Comparison of ENCODE assay signal across 9 cellular contexts in genomic region chr7:30136743-30137485, GRCh38. TPM values are rescaled to one million over a fixed set of nuclear protein-coding genes. Genes with fewer than 3 reads are reported as not detected.
DNase-seq lines count a peak whose midpoint lies in the region; ATAC-seq and TF ChIP-seq lines count a peak whose summit lies in the region.
"Had no signal": no experiment of that assay in that cellular context is flagged by ENCODE, and none has a peak within 500 bp of the region (broad histone marks: within the 10 kb centered on the region; RNA-seq: fewer than 3 reads in every experiment).

No MANE protein-coding gene starts in this region.

- H3K9me3 ChIP-seq in mammary epithelial cell (replicated peaks; ENCODE audit: insufficient read depth, low read length) = no peaks in the 10 kb centered on the region
- no peaks in the 10 kb centered on the region for H3K9me3 ChIP-seq in mesodermal cell (ENCODE audit: control insufficient read depth, low read length)

- DNase-seq in activated naive CD8-positive, alpha-beta T cell treated with anti-CD3 and anti-CD28 coated beads for 36 hours = no peak
- DNase-seq in mammary epithelial cell (no peak), type B pancreatic cell (ENCODE audit: extremely low spot score, unreplicated experiment) (no peak), occipital lobe (lab: John Stamatoyannopoulos, UW) (no peak), D341Med (ENCODE audit: low spot score) (no peak)
- DNase-seq: COR-L47 had no signal

- CTCF ChIA-PET in mammary epithelial cell (lab: Charles Lee; ENCODE audit: low non-redundant PET) = no interaction called here

- TF ChIP-seq CTCF in mammary epithelial cell (conservative IDR thresholded peaks at IDR 0.05 in 1 of 2, IDR thresholded peaks at IDR 0.05 in 1 of 2; ENCODE audit: extremely low read depth in 1 of 2, insufficient read depth in 1 of 2, low read depth in 1 of 2, low read length in 2 of 2) (no peak), type B pancreatic cell (conservative IDR thresholded peaks at IDR 0.05) (no peak)

- H2AFZ ChIP-seq in mammary epithelial cell (ENCODE audit: low read depth, low read length) = peak overlapping the region; percentile 91

- H3K4me2 ChIP-seq in mammary epithelial cell (ENCODE audit: insufficient read depth, low read depth, low read length) = peak overlapping the region; percentile 90

- no peak overlapping the region for H3K9ac ChIP-seq in mammary epithelial cell (ENCODE audit: insufficient read depth, low read length)

- intact Hi-C loops in mammary epithelial cell (cut with micrococcal nuclease) = loop anchor here (5.0 kb wide), 1 partner anchor 110 kb away; the partner anchor contains the start of genes FKBP14 and PLEKHA8

- no peak overlapping the region for H3K27ac ChIP-seq in mammary epithelial cell (ENCODE audit: insufficient read depth, low read depth, low read length)
- no peak overlapping the region for H3K27ac ChIP-seq in mesodermal cell (ENCODE audit: low read depth, low read length, severe bottlenecking)

- no peak overlapping the region for H3K27ac Mint-ChIP-seq in activated naive CD8-positive, alpha-beta T cell
- H3K27ac Mint-ChIP-seq in activated naive CD8-positive, alpha-beta T cell treated with anti-CD3 and anti-CD28 coated beads for 36 hours = no peak overlapping the region
- H3K27ac Mint-ChIP-seq in type B pancreatic cell = no peak overlapping the region

- no peaks in the 10 kb centered on the region for H3K36me3 ChIP-seq in mammary epithelial cell (ENCODE audit: insufficient read depth, low read length)
- peaks cover 3% of the 10 kb centered on the region for H3K36me3 ChIP-seq in mesodermal cell (ENCODE audit: control insufficient read depth, insufficient read depth, low read length)

- peaks cover 2% of the 10 kb centered on the region for H3K36me3 Mint-ChIP-seq in activated naive CD8-positive, alpha-beta T cell
- H3K36me3 Mint-ChIP-seq in activated naive CD8-positive, alpha-beta T cell treated with anti-CD3 and anti-CD28 coated beads for 36 hours = no peaks in the 10 kb centered on the region
- no peaks in the 10 kb centered on the region for H3K36me3 Mint-ChIP-seq in type B pancreatic cell

- no peaks in the 10 kb centered on the region for H3K27me3 ChIP-seq in mammary epithelial cell (ENCODE audit: insufficient read depth, low read length)

- H3K4me3 ChIP-seq in mammary epithelial cell (replicated peaks in 1 of 3; ENCODE audit: insufficient read depth in 1 of 3, low read depth in 2 of 3, low read length in 3 of 3) = peak overlapping the region; percentile 57 to 74 (median 72)
- H3K4me3 ChIP-seq in mesodermal cell (ENCODE audit: extremely low read depth, insufficient read depth, low read length, poor library complexity, severe bottlenecking) = peak overlapping the region; percentile 73

- no peak for ATAC-seq in HG03025 (IDR thresholded peaks at IDR 0.05; ENCODE audit: low FRiP score, unreplicated experiment)

- H3K9me3 Mint-ChIP-seq in activated naive CD8-positive, alpha-beta T cell (ENCODE audit: low read depth) = no peaks in the 10 kb centered on the region
- H3K9me3 Mint-ChIP-seq in activated naive CD8-positive, alpha-beta T cell treated with anti-CD3 and anti-CD28 coated beads for 36 hours = no peaks in the 10 kb centered on the region
- no peaks in the 10 kb centered on the region for H3K9me3 Mint-ChIP-seq in type B pancreatic cell

- no peaks in the 10 kb centered on the region for H3K27me3 Mint-ChIP-seq in activated naive CD8-positive, alpha-beta T cell
- peaks cover 9% of the 10 kb centered on the region for H3K27me3 Mint-ChIP-seq in activated naive CD8-positive, alpha-beta T cell treated with anti-CD3 and anti-CD28 coated beads for 36 hours
- H3K27me3 Mint-ChIP-seq in type B pancreatic cell = no peaks in the 10 kb centered on the region

- peak overlapping the region; percentile 58 for H3K4me3 Mint-ChIP-seq in activated naive CD8-positive, alpha-beta T cell
- no peak overlapping the region for H3K4me3 Mint-ChIP-seq in activated naive CD8-positive, alpha-beta T cell treated with anti-CD3 and anti-CD28 coated beads for 36 hours
- H3K4me3 Mint-ChIP-seq in type B pancreatic cell = peak overlapping the region; percentile 96

- H4K20me1 ChIP-seq in mammary epithelial cell (ENCODE audit: insufficient read depth, low read length) = no peaks in the 10 kb centered on the region

- H3K4me1 Mint-ChIP-seq in activated naive CD8-positive, alpha-beta T cell (ENCODE audit: low read depth) = peaks cover 9% of the 10 kb centered on the region
- peaks cover 4% of the 10 kb centered on the region for H3K4me1 Mint-ChIP-seq in activated naive CD8-positive, alpha-beta T cell treated with anti-CD3 and anti-CD28 coated beads for 36 hours
- H3K4me1 Mint-ChIP-seq in type B pancreatic cell (ENCODE audit: unreplicated experiment) = peaks cover 9% of the 10 kb centered on the region

- H3K79me2 ChIP-seq in mammary epithelial cell (ENCODE audit: insufficient read depth, low read length) = peaks cover 15% of the 10 kb centered on the region

- dilution Hi-C loops in mammary epithelial cell (cut with HindIII; ENCODE audit: low sequenced_read_pairs) = no loop called here

- H3K4me1 ChIP-seq in mammary epithelial cell (ENCODE audit: insufficient read depth, low read length) = peaks cover 14% of the 10 kb centered on the region
- H3K4me1 ChIP-seq in mesodermal cell (ENCODE audit: control insufficient read depth, insufficient read depth, low read length, poor library complexity, severe bottlenecking) = no peaks in the 10 kb centered on the region

- no TSS peak for BruUV-seq in mammary epithelial cell (replicated peaks; lab: Mats Ljungman, UMichigan)

- 91% methylated on average over 7 of the region's 7 CpGs for whole genome bisulfite sequencing in mammary epithelial cell (ENCODE audit: low coverage, missing lambda C conversion rate)
- WGBS in mesodermal cell (ENCODE audit: insufficient coverage in 2 of 2), 2 experiments = 89 to 94% methylated on average over 4 to 6 of the region's 7 CpGs

- in situ Hi-C loops in mammary epithelial cell (cut with MboI; ENCODE audit: low sequenced_read_pairs in 2 of 2) = no loop called here

RNA-seq across cellular contexts. Expression of gene MTURN, which starts 2.1 kb away (rescaled TPM):
- 1 to 10 TPM; 2.2 to 2.3 TPM for total RNA-seq in activated naive CD8-positive, alpha-beta T cell treated with anti-CD3 and anti-CD28 coated beads for 36 hours
- total RNA-seq in mammary epithelial cell = 10 to 100 TPM in 1 of 2 donors, 1 to 10 TPM in 1; 9.7 to 15.5 TPM
- 5.2 TPM for polyA plus RNA-seq in mammary epithelial cell
- polyA minus RNA-seq in mammary epithelial cell = 7.6 TPM
- polyA plus RNA-seq in mesodermal cell (2013, experiment 1 of 2) = 14.6 TPM
- 9.9 TPM for polyA plus RNA-seq in mesodermal cell (2013, experiment 2 of 2)
- 16.6 and 23.3 TPM in 2 replicates for total RNA-seq in type B pancreatic cell (ENCODE audit: low replicate concordance)
- total RNA-seq in occipital lobe = 388 TPM

Comparison
In these comparisons a context has a peak if more than half of its experiments do, and no peak if none do; other contexts are left out.
1. RNA of gene MTURN, which starts 2.1 kb away (total RNA-seq): 388 TPM in occipital lobe (single experiment); 16.6 to 23.3 TPM in type B pancreatic cell, 9.7 to 15.5 TPM in mammary epithelial cell and 2.2 to 2.3 TPM in activated naive CD8-positive, alpha-beta T cell treated with anti-CD3 and anti-CD28 coated beads for 36 hours; every median in the first group is over 10 times any median in the second.